ENCODE assay signal across 8 cellular contexts in the genomic region with DNA sequence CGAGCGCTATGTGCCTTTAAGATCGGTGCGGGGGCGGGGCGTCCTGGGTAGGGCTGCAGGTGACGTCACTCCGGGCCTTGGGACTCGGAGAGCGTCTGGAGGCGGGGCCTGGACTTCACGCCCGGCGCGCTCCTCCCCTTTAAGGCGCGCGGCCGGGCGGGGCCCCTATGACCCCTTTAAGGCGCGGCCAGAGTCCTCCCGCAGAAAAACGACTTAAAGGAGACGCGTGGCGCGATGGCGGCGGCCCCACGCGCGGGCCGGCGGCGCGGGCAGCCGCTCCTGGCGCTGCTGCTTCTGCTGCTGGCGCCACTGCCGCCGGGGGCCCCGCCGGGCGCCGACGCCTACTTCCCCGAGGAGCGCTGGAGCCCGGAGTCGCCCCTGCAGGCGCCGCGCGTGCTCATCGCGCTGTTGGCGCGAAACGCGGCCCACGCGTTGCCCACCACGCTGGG.
DNase-seq lines count a peak whose midpoint lies in the region; ATAC-seq and TF ChIP-seq lines count a peak whose summit lies in the region.

A gene (plus strand): TSS at position 170 of the 449 bp plus-strand sequence. CDS start 65 bp downstream, at position 235.

- DNase-seq in GDM1 (lab: John Stamatoyannopoulos, UW): peak; percentile 97
- peak; percentile 97 for DNase-seq in NCI-H1092 treated with DMSO at 0.1 percent for 48 hours (lab: John Stamatoyannopoulos, UW)
- peak; percentile 99 for DNase-seq in activated naive CD4-positive, alpha-beta T cell treated with anti-CD3 and anti-CD28 coated beads, Interleukin-2, amount 50 U/mL, for 16 hours
- peak; percentile 96 for DNase-seq in germinal center (ENCODE audit: low spot score)
- peak; percentile 51 to 99 (median 93) for DNase-seq in nucleus accumbens (lab: John Stamatoyannopoulos, UW)
- DNase-seq in superior temporal gyrus (ENCODE audit: extremely low spot score): peak; percentile 98

- ATAC-seq in HG02571 (IDR thresholded peaks at IDR 0.05; ENCODE audit: unreplicated experiment): peak; percentile 90
- ATAC-seq in SK-N-SH treated with all-trans-retinoic acid at 6 μM for 48 hours: peak; percentile 91

TF ChIP-seq in SK-N-SH treated with all-trans-retinoic acid at 6 μM for 48 hours, 23 proteins besides CTCF, POLR2A, EP300 and RAD21:
- TF ChIP-seq TOX (CRISPR knock-in tag; IDR thresholded peaks at IDR 0.05; ENCODE audit: borderline replicate concordance): no peak
- 0 out of 2 replicates have a peak, but pooled peaks have one; percentile 16 for TF ChIP-seq ZNF565 (CRISPR knock-in tag; conservative IDR thresholded peaks at IDR 0.05; ENCODE audit: low read depth)

Comparison
In these comparisons a context has a peak if more than half of its experiments do, and no peak if none do; other contexts are left out.
1. Peak in every context shown above with its lines: DNase-seq and ATAC-seq.